ENCODE assay signal across 8 cellular contexts in genomic region chr18:47050468-47050867, GRCh38. TPM values are rescaled to one million over a fixed set of nuclear protein-coding genes. Genes with fewer than 3 reads are reported as not detected.
DNase-seq lines count a peak whose midpoint lies in the region; TF ChIP-seq lines count a peak whose summit lies in the region.

No MANE protein-coding gene starts in this region.

- H3K9me3 ChIP-seq in SK-N-MC (ENCODE audit: low read depth, low read length): no peaks in the 10 kb centered on the region

- H3K9ac ChIP-seq in SK-N-MC (ENCODE audit: insufficient read length): no peak overlapping the region

- no peak overlapping the region for H3K4me3 Mint-ChIP-seq in HFFc6

- H3K36me3 ChIP-seq in SK-N-MC (ENCODE audit: insufficient read depth, low read length): no peaks in the 10 kb centered on the region

- H3K27me3 Mint-ChIP-seq in HFFc6 (ENCODE audit: insufficient read depth): peaks cover 20% of the 10 kb centered on the region

- no peaks in the 10 kb centered on the region for H3K9me3 Mint-ChIP-seq in HFFc6

- DNase-seq in NCI-H2107 (lab: John Stamatoyannopoulos, UW): peak; percentile 17
- no peak for DNase-seq in NCI-H2107 treated with DMSO at 0.1 percent for 48 hours (lab: John Stamatoyannopoulos, UW; ENCODE audit: unreplicated experiment)
- DNase-seq in HFFc6: peak; percentile 47
- peak; percentile 26 for DNase-seq in SK-N-MC (ENCODE audit: low read depth, low spot score)
- DNase-seq in fibroblast of peridontal ligament (ENCODE audit: extremely low read depth): peak; percentile 78
- DNase-seq in renal cortical epithelial cell (ENCODE audit: low read depth): peak; percentile 61
- no peak for DNase-seq in T1000 (lab: John Stamatoyannopoulos, UW)
- no peak for DNase-seq in NCI-H2029 treated with DMSO at 0.1 percent for 48 hours (lab: John Stamatoyannopoulos, UW)

- no peak overlapping the region for H3K27ac Mint-ChIP-seq in HFFc6

- peak; percentile 80 for TF ChIP-seq CTCF in HFFc6 (IDR thresholded peaks at IDR 0.05)

- H3K36me3 Mint-ChIP-seq in HFFc6 (ENCODE audit: low read depth): no peaks in the 10 kb centered on the region

- no peaks in the 10 kb centered on the region for H3K4me1 Mint-ChIP-seq in HFFc6 (ENCODE audit: low read depth)

- H3K4me3 ChIP-seq in SK-N-MC: no peak overlapping the region

- no peak overlapping the region for H3K27ac ChIP-seq in SK-N-MC

RNA-seq across cellular contexts. Expression of gene ELOA2, which starts 15.0 kb away (rescaled TPM):
- total RNA-seq in HFFc6 (2021; fragmentation: NEBNext Ultra II Directional; extraction: Animal tissue kit (Norgen Biotek cat#: 25700)): not detected
- total RNA-seq in renal cortical epithelial cell: not detected in 2 replicates

Comparison
In these comparisons a context has a peak if more than half of its experiments do, and no peak if none do; other contexts are left out.
1. DNase-seq: peak in NCI-H2107 (single experiment), HFFc6 (single experiment), SK-N-MC (single experiment), fibroblast of peridontal ligament (single experiment) and renal cortical epithelial cell (single experiment); none in NCI-H2107 treated with DMSO at 0.1 percent for 48 hours (single experiment), T1000 (single experiment) and NCI-H2029 treated with DMSO at 0.1 percent for 48 hours (single experiment).